Comparison of ENCODE assay signal across 8 cellular contexts in genomic region chr13:49976314-49977258, GRCh38. TPM values are rescaled to one million over a fixed set of nuclear protein-coding genes. Genes with fewer than 3 reads are reported as not detected.
A peak's percentile ranks its signal among the peaks of the same experiment; 100 is the strongest.
DNase-seq lines count a peak whose midpoint lies in the region; ATAC-seq, FAIRE-seq and TF ChIP-seq lines count a peak whose summit lies in the region.

No MANE protein-coding gene starts in this region.

- DNase-seq in GM12864 (ENCODE audit: low read depth) (no peak), NOMO-1 (lab: John Stamatoyannopoulos, UW; ENCODE audit: unreplicated experiment in 2 of 2) (peak; percentile 40 to 70), endothelial cell of umbilical vein (ENCODE audit: low read depth, low spot score) (peak; percentile 77), mucosa of gallbladder (ENCODE audit: low spot score) (peak; percentile 60), GOT3 (lab: John Stamatoyannopoulos, UW) (no peak)
- peak; percentile 23 to 55 (median 47) for DNase-seq in activated CD8-positive, alpha-beta memory T cell treated with anti-CD3 and anti-CD28 coated beads for 48 hours (ENCODE audit: low read depth in 2 of 3, low spot score in 2 of 3)
- DNase-seq in stimulated activated CD8-positive, alpha-beta memory T cell treated with anti-CD3 and anti-CD28 coated beads, Interleukin-4, amount 100 ng/mL, for 48 hours = peak; percentile 81

- no peaks in the 10 kb centered on the region for H3K79me2 ChIP-seq in endothelial cell of umbilical vein (ENCODE audit: control insufficient read depth, insufficient read depth, low read length)

- no peak for TF ChIP-seq POLR2A in endothelial cell of umbilical vein (IDR thresholded peaks at IDR 0.05; ENCODE audit: low read depth, low read length)

- ATAC-seq in HG03378 (IDR thresholded peaks at IDR 0.05; ENCODE audit: unreplicated experiment) = peak; percentile 72

- CTCF ChIA-PET in endothelial cell of umbilical vein (lab: Charles Lee) = interaction anchor here (0.6 to 5.5 kb wide), 61 partner anchors 9 to 1310 kb away, joined by 3 to 96 read pairs (median 4); partner anchors contain the start of genes KCNRG, SPRYD7 and TRIM13

- dilution Hi-C loops in endothelial cell of umbilical vein (cut with MboI; ENCODE audit: extremely low pct_ligation_motif_present, low sequenced_read_pairs) = no loop called here

- H3K9ac ChIP-seq in endothelial cell of umbilical vein (replicated peaks; ENCODE audit: extremely low read depth, insufficient read depth, low read length) = no peak overlapping the region

- POLR2A ChIA-PET in endothelial cell of umbilical vein (lab: Charles Lee) = interaction anchor here (1.0 kb wide), 1 partner anchor 935 kb away, joined by 5 read pairs; no protein-coding TSS in a partner anchor

- TF ChIP-seq CTCF in GM12864 (IDR thresholded peaks at IDR 0.05; ENCODE audit: low read depth, low read length, missing control alignments) = peak; percentile 93
- peak; percentile 88 to 90 for TF ChIP-seq CTCF in endothelial cell of umbilical vein (IDR thresholded peaks at IDR 0.05; ENCODE audit: extremely low read depth in 1 of 2, insufficient read depth in 1 of 2, low read depth in 1 of 2, low read length in 2 of 2)

- H3K27me3 ChIP-seq in endothelial cell of umbilical vein (ENCODE audit: control insufficient read depth in 2 of 2, insufficient read depth in 2 of 2, low read length in 2 of 2) = no peaks in the 10 kb centered on the region

- no peaks in the 10 kb centered on the region for H3K4me1 ChIP-seq in endothelial cell of umbilical vein (ENCODE audit: control insufficient read depth, extremely low read depth, insufficient read depth, low read length)

- FAIRE-seq in endothelial cell of umbilical vein (lab: Jason Lieb, UNC) = peak; percentile 95

- no peak overlapping the region for H3K4me3 ChIP-seq in GM12864 (ENCODE audit: low read depth, low read length)
- H3K4me3 ChIP-seq in endothelial cell of umbilical vein (replicated peaks in 1 of 3; ENCODE audit: insufficient read depth in 1 of 3, low read depth in 1 of 3, low read length in 3 of 3) = no peak overlapping the region

- BruUV-seq in endothelial cell of umbilical vein (replicated peaks; lab: Mats Ljungman, UMichigan) = no TSS peak

- H3K27ac ChIP-seq in endothelial cell of umbilical vein (ENCODE audit: insufficient read depth, low read depth, low read length) = no peak overlapping the region

- H3K36me3 ChIP-seq in endothelial cell of umbilical vein (ENCODE audit: control insufficient read depth in 2 of 2, extremely low read depth in 1 of 2, insufficient read depth in 2 of 2, low read length in 2 of 2) = no peaks in the 10 kb centered on the region

- H4K20me1 ChIP-seq in endothelial cell of umbilical vein (replicated peaks; ENCODE audit: control insufficient read depth, extremely low read depth, insufficient read depth, low read length) = no peaks in the 10 kb centered on the region

- no peaks in the 10 kb centered on the region for H3K9me3 ChIP-seq in endothelial cell of umbilical vein (replicated peaks; ENCODE audit: control insufficient read depth, insufficient read depth, low read length)

- no peak overlapping the region for H3K4me2 ChIP-seq in endothelial cell of umbilical vein (ENCODE audit: insufficient read depth, low read length)

- no peaks in the 10 kb centered on the region for H3K9me1 ChIP-seq in endothelial cell of umbilical vein (replicated peaks; ENCODE audit: control insufficient read depth, extremely low read depth, insufficient read depth, low read length)

- intact Hi-C loops in endothelial cell of umbilical vein (cut with micrococcal nuclease) = loop anchor here (1.0 to 5.0 kb wide), 6 partner anchors 108 to 1094 kb away; no protein-coding TSS in a partner anchor

- no peak overlapping the region for H2AFZ ChIP-seq in endothelial cell of umbilical vein (ENCODE audit: low read depth, low read length)

TF ChIP-seq in endothelial cell of umbilical vein, 7 proteins besides CTCF, POLR2A, EP300 and RAD21:
- no peak for TF ChIP-seq MYC (IDR thresholded peaks at IDR 0.05; ENCODE audit: low read depth, low read length)
- TF ChIP-seq GATA2 (IDR thresholded peaks at IDR 0.05; ENCODE audit: insufficient read depth, insufficient read length, low read depth, low read length) = no peak
- no peak for TF ChIP-seq JUN (IDR thresholded peaks at IDR 0.05; ENCODE audit: borderline replicate concordance, insufficient read depth, insufficient read length, low read depth)
- TF ChIP-seq MAX (IDR thresholded peaks at IDR 0.05; ENCODE audit: insufficient read depth, insufficient read length) = no peak
- TF ChIP-seq EZH2 (IDR thresholded peaks at IDR 0.05; ENCODE audit: borderline replicate concordance, low read depth, low read length, severe bottlenecking) = no peak
- TF ChIP-seq POLR2AphosphoS5 (IDR thresholded peaks at IDR 0.05; ENCODE audit: insufficient read depth, low read depth, low read length) = no peak
- no peak for TF ChIP-seq FOS (IDR thresholded peaks at IDR 0.05; ENCODE audit: borderline replicate concordance, insufficient read depth, low read length)

RNA-seq across cellular contexts. Expression of gene TRIM13, which starts 20.3 kb away (rescaled TPM):
- total RNA-seq in endothelial cell of umbilical vein = 25.9 and 28.2 TPM in 2 replicates
- 11.1 and 12.5 TPM in 2 replicates for polyA plus RNA-seq in endothelial cell of umbilical vein
- polyA plus RNA-seq in endothelial cell of umbilical vein (2011; cell fraction: cytosol; rRNA removed) = 15.0 and 17.8 TPM in 2 replicates
- polyA plus RNA-seq in endothelial cell of umbilical vein (2011; cell fraction: nucleus; rRNA removed) = 24.5 and 31.1 TPM in 2 replicates
- 23.7 and 28.9 TPM in 2 replicates for polyA plus RNA-seq in endothelial cell of umbilical vein (2012)
- 20.0 and 21.7 TPM in 2 replicates for polyA minus RNA-seq in endothelial cell of umbilical vein
- polyA minus RNA-seq in endothelial cell of umbilical vein (2011; cell fraction: cytosol; rRNA and poly(A)+ RNA removed) = 5.8 TPM
- polyA minus RNA-seq in endothelial cell of umbilical vein (2011; cell fraction: nucleus; rRNA and poly(A)+ RNA removed) = 9.2 and 12.9 TPM in 2 replicates
- total RNA-seq in mucosa of gallbladder = 25.5 TPM

RNA-seq across cellular contexts. Expression of gene KCNRG, which starts 38.7 kb away (rescaled TPM):
- total RNA-seq in endothelial cell of umbilical vein = 0.83 and 0.86 TPM in 2 replicates
- polyA plus RNA-seq in endothelial cell of umbilical vein = 1.2 and 1.3 TPM in 2 replicates
- polyA plus RNA-seq in endothelial cell of umbilical vein (2011; cell fraction: cytosol; rRNA removed) = 0.97 and 1.5 TPM in 2 replicates
- polyA plus RNA-seq in endothelial cell of umbilical vein (2011; cell fraction: nucleus; rRNA removed) = 2.0 and 2.5 TPM in 2 replicates
- polyA plus RNA-seq in endothelial cell of umbilical vein (2012) = 0.46 and 1.1 TPM in 2 replicates
- 7.1 and 12.9 TPM in 2 replicates for polyA minus RNA-seq in endothelial cell of umbilical vein
- polyA minus RNA-seq in endothelial cell of umbilical vein (2011; cell fraction: cytosol; rRNA and poly(A)+ RNA removed) = not detected
- 3.5 and 5.6 TPM in 2 replicates for polyA minus RNA-seq in endothelial cell of umbilical vein (2011; cell fraction: nucleus; rRNA and poly(A)+ RNA removed)
- total RNA-seq in mucosa of gallbladder = 0.26 TPM

RNA-seq across cellular contexts. Expression of gene SPRYD7, which starts 40.4 kb away (rescaled TPM):
- total RNA-seq in endothelial cell of umbilical vein (7.0 and 7.5 TPM in 2 replicates), mucosa of gallbladder (6.3 TPM)
- 2.3 and 2.9 TPM in 2 replicates for polyA plus RNA-seq in endothelial cell of umbilical vein
- polyA plus RNA-seq in endothelial cell of umbilical vein (2011; cell fraction: cytosol; rRNA removed) = 4.5 and 4.7 TPM in 2 replicates
- 2.7 and 2.9 TPM in 2 replicates for polyA plus RNA-seq in endothelial cell of umbilical vein (2011; cell fraction: nucleus; rRNA removed)
- 7.8 and 10.9 TPM in 2 replicates for polyA plus RNA-seq in endothelial cell of umbilical vein (2012)
- polyA minus RNA-seq in endothelial cell of umbilical vein = 1.6 and 2.0 TPM in 2 replicates
- polyA minus RNA-seq in endothelial cell of umbilical vein (2011; cell fraction: cytosol; rRNA and poly(A)+ RNA removed) = 1.9 TPM
- 1.8 and 2.4 TPM in 2 replicates for polyA minus RNA-seq in endothelial cell of umbilical vein (2011; cell fraction: nucleus; rRNA and poly(A)+ RNA removed)

Comparison
In these comparisons a context has a peak if more than half of its experiments do, and no peak if none do; other contexts are left out.
1. DNase-seq: peak in NOMO-1 (2 of 2), activated CD8-positive, alpha-beta memory T cell treated with anti-CD3 and anti-CD28 coated beads for 48 hours (3 of 3), endothelial cell of umbilical vein (single experiment), mucosa of gallbladder (single experiment) and stimulated activated CD8-positive, alpha-beta memory T cell treated with anti-CD3 and anti-CD28 coated beads, Interleukin-4, amount 100 ng/mL, for 48 hours (single experiment); none in GM12864 (single experiment) and GOT3 (single experiment).